14 cellular contexts compared by ENCODE assay signal in genomic region chr7:111266613-111267012, GRCh38.
DNase-seq lines count a peak whose midpoint lies in the region; ATAC-seq and TF ChIP-seq lines count a peak whose summit lies in the region.
"Had no signal": no experiment of that assay in that cellular context is flagged by ENCODE, and none has a peak within 500 bp of the region (broad histone marks: within the 10 kb centered on the region; RNA-seq: fewer than 3 reads in every experiment).

No MANE protein-coding gene starts in this region.

- H3K9me3 Mint-ChIP-seq in activated T-helper 1 cell treated with anti-CD3 and anti-CD28 coated beads, Interleukin-12 subunit alpha, Interleukin-12 subunit beta, Interleukin-2, Interleukin-4 antibody, amounts not matched to agents 30 ng/mL and 10 ng/mL and 1 ng/mL, durations not matched to agents 14 hours and 24 hours and 36 hours, result no peaks in the 10 kb centered on the region
- H3K9me3 Mint-ChIP-seq: memory B cell had no signal

- no peaks in the 10 kb centered on the region for H3K27me3 Mint-ChIP-seq in activated T-helper 1 cell treated with anti-CD3 and anti-CD28 coated beads, Interleukin-12 subunit alpha, Interleukin-12 subunit beta, Interleukin-2, Interleukin-4 antibody, amounts not matched to agents 30 ng/mL and 10 ng/mL and 1 ng/mL, durations not matched to agents 14 hours and 24 hours and 36 hours (ENCODE audit: insufficient read depth)
- H3K27me3 Mint-ChIP-seq: memory B cell, T-helper 17 cell had no signal

- peak; percentile 87 to 90 for ATAC-seq in lower lobe of right lung
- ATAC-seq in GM18873 (IDR thresholded peaks at IDR 0.05; ENCODE audit: low FRiP score, unreplicated experiment), result no peak
- ATAC-seq: T-helper 17 cell had no signal

- no peak for TF ChIP-seq CTCF in A673 (conservative IDR thresholded peaks at IDR 0.05; ENCODE audit: low read depth, low read length)
- TF ChIP-seq CTCF in epithelial cell of proximal tubule (conservative IDR thresholded peaks at IDR 0.05; ENCODE audit: low read depth, low read length), result no peak
- no peak for TF ChIP-seq CTCF in lower lobe of right lung (IDR thresholded peaks at IDR 0.05)

- H3K4me1 Mint-ChIP-seq in activated T-helper 1 cell treated with anti-CD3 and anti-CD28 coated beads, Interleukin-12 subunit alpha, Interleukin-12 subunit beta, Interleukin-2, Interleukin-4 antibody, amounts not matched to agents 30 ng/mL and 10 ng/mL and 1 ng/mL, durations not matched to agents 14 hours and 24 hours and 36 hours (ENCODE audit: low read depth), result no peaks in the 10 kb centered on the region
- H3K4me1 Mint-ChIP-seq: memory B cell had no signal

- CTCF ChIA-PET in A673 (lab: Charles Lee), result no interaction called here

- H3K27me3 ChIP-seq in A673 (replicated peaks; ENCODE audit: insufficient read depth, low read depth, low read length, poor library complexity) (no peaks in the 10 kb centered on the region), lower lobe of right lung (ENCODE audit: low read depth) (no peaks in the 10 kb centered on the region)
- H3K27me3 ChIP-seq: testis had no signal

- no peaks in the 10 kb centered on the region for H3K4me1 ChIP-seq in A673 (ENCODE audit: insufficient read depth, low read length, poor library complexity, severe bottlenecking)
- peaks cover 17% of the 10 kb centered on the region for H3K4me1 ChIP-seq in lower lobe of right lung

- POLR2A ChIA-PET in A673 (lab: Charles Lee; ENCODE audit: low non-redundant PET), result no interaction called here

- no TSS peak for BruUV-seq in A673 (replicated peaks; lab: Mats Ljungman, UMichigan)

- H3K36me3 ChIP-seq in A673 (ENCODE audit: insufficient read depth, low read length, poor library complexity, severe bottlenecking), result no peaks in the 10 kb centered on the region
- no peaks in the 10 kb centered on the region for H3K36me3 ChIP-seq in lower lobe of right lung

- H3K4me3 ChIP-seq in A673 (ENCODE audit: low read depth, low read length, poor library complexity, severe bottlenecking) (no peak overlapping the region), epithelial cell of proximal tubule (ENCODE audit: low read depth, low read length) (no peak overlapping the region), lower lobe of right lung (no peak overlapping the region)
- H3K4me3 ChIP-seq: testis had no signal

- H3K36me3 Mint-ChIP-seq in activated T-helper 1 cell treated with anti-CD3 and anti-CD28 coated beads, Interleukin-12 subunit alpha, Interleukin-12 subunit beta, Interleukin-2, Interleukin-4 antibody, amounts not matched to agents 30 ng/mL and 10 ng/mL and 1 ng/mL, durations not matched to agents 14 hours and 24 hours and 36 hours (ENCODE audit: low read depth), result no peaks in the 10 kb centered on the region

- DNase-seq in A673 (ENCODE audit: low spot score), result peak; percentile 44
- DNase-seq in HuH-7 (ENCODE audit: low spot score), result peak; percentile 4
- peak; percentile 91 for DNase-seq in epithelial cell of proximal tubule (ENCODE audit: low read depth)
- DNase-seq in lower lobe of right lung, result no peak
- no peak for DNase-seq in COR-L47 (lab: John Stamatoyannopoulos, UW)
- no peak for DNase-seq in NCI-H1092 treated with DMSO at 0.1 percent for 48 hours (lab: John Stamatoyannopoulos, UW)
- DNase-seq in activated T-helper 1 cell treated with anti-CD3 and anti-CD28 coated beads, Interleukin-12 subunit alpha, Interleukin-12 subunit beta, Interleukin-2, Interleukin-4 antibody, amounts not matched to agents 30 ng/mL and 10 ng/mL and 1 ng/mL, durations not matched to agents 14 hours and 24 hours and 36 hours (ENCODE audit: low spot score), result no peak
- DNase-seq: activated effector memory CD4-positive, alpha-beta T cell treated with anti-CD3 and anti-CD28 coated beads, Interleukin-2, amount 50 U/mL, for 16 hours; Karpas-422; OCI-M1; T-helper 17 cell; testis had no signal

- H3K4me3 Mint-ChIP-seq in activated T-helper 1 cell treated with anti-CD3 and anti-CD28 coated beads, Interleukin-12 subunit alpha, Interleukin-12 subunit beta, Interleukin-2, Interleukin-4 antibody, amounts not matched to agents 30 ng/mL and 10 ng/mL and 1 ng/mL, durations not matched to agents 14 hours and 24 hours and 36 hours, result no peak overlapping the region
- H3K4me3 Mint-ChIP-seq: memory B cell, T-helper 17 cell had no signal

- H3K27ac ChIP-seq in A673 (ENCODE audit: low read depth, low read length, poor library complexity, severe bottlenecking), result no peak overlapping the region
- peak overlapping the region; percentile 59 for H3K27ac ChIP-seq in lower lobe of right lung
- H3K27ac ChIP-seq: testis had no signal

- H3K9me3 ChIP-seq in A673 (ENCODE audit: low read depth, low read length, poor library complexity, severe bottlenecking) (no peaks in the 10 kb centered on the region), lower lobe of right lung (no peaks in the 10 kb centered on the region)
- H3K9me3 ChIP-seq: testis had no signal

- H3K27ac Mint-ChIP-seq in activated T-helper 1 cell treated with anti-CD3 and anti-CD28 coated beads, Interleukin-12 subunit alpha, Interleukin-12 subunit beta, Interleukin-2, Interleukin-4 antibody, amounts not matched to agents 30 ng/mL and 10 ng/mL and 1 ng/mL, durations not matched to agents 14 hours and 24 hours and 36 hours, result no peak overlapping the region
- H3K27ac Mint-ChIP-seq: memory B cell, T-helper 17 cell had no signal

- intact Hi-C loops in A673 (cut with micrococcal nuclease; ENCODE audit: unreplicated experiment) (no loop called here), lower lobe of right lung (cut with DNase I) (no loop called here)
- intact Hi-C loops in activated T-helper 1 cell treated with anti-CD3 and anti-CD28 coated beads, Interleukin-12 subunit alpha, Interleukin-12 subunit beta, Interleukin-2, Interleukin-4 antibody, amounts not matched to agents 30 ng/mL and 10 ng/mL and 1 ng/mL, durations not matched to agents 14 hours and 24 hours and 36 hours (cut with micrococcal nuclease), result no loop called here

Comparison
In these comparisons a context has a peak if more than half of its experiments do, and no peak if none do; other contexts are left out.
1. DNase-seq: peak in A673 (single experiment), HuH-7 (single experiment) and epithelial cell of proximal tubule (single experiment); none in lower lobe of right lung (single experiment), COR-L47 (single experiment), NCI-H1092 treated with DMSO at 0.1 percent for 48 hours (single experiment) and activated T-helper 1 cell treated with anti-CD3 and anti-CD28 coated beads, Interleukin-12 subunit alpha, Interleukin-12 subunit beta, Interleukin-2, Interleukin-4 antibody, amounts not matched to agents 30 ng/mL and 10 ng/mL and 1 ng/mL, durations not matched to agents 14 hours and 24 hours and 36 hours (single experiment).